Comparison of ENCODE assay signal across 9 cellular contexts in the genomic region with DNA sequence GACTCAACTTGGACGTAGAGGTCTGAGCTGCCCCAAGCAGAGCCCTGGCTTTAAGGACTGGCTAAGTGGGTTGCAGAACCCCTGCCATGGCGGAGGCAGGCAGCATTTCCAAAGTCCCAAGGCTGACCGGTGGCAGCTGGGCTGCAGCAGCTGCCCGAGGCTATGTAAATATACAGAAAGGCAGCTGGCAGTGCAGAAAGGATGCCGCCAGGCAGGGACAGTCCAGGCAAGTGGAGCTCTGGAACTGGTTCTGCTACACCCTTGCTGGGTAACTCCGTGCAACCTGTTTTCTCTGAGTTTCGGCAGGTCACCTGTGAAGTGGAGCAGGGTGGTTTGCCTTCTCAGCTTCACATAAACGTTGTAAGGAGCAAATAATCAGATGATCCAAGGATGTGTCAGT. TPM values are rescaled to one million over a fixed set of nuclear protein-coding genes. Genes with fewer than 3 reads are reported as not detected.
DNase-seq lines count a peak whose midpoint lies in the region; ATAC-seq, FAIRE-seq and TF ChIP-seq lines count a peak whose summit lies in the region.
"Had no signal": no experiment of that assay in that cellular context is flagged by ENCODE, and none has a peak within 500 bp of the region (broad histone marks: within the 10 kb centered on the region; RNA-seq: fewer than 3 reads in every experiment).

No MANE protein-coding gene starts in this region.

- H3K4me3 Mint-ChIP-seq in MCF 10A (ENCODE audit: unreplicated experiment) = no peak overlapping the region

- peak overlapping the region; percentile 16 for H3K18ac ChIP-seq in IMR-90 (ENCODE audit: low read depth, low read length)

- peak overlapping the region; percentile 63 for H3K14ac ChIP-seq in IMR-90 (replicated peaks; ENCODE audit: low read depth, low read length)

- peak overlapping the region; percentile 51; the same call in 1 of the 2 replicates for H3K23ac ChIP-seq in IMR-90 (ENCODE audit: low read depth, low read length)

- 27% methylated on average over 3 of the region's 8 CpGs; no CpG with 5 or more reads in 1 of the 2 experiments for WGBS in IMR-90 (ENCODE audit: extremely low coverage in 2 of 2, insufficient read length in 1 of 2), 2 experiments

- H3K4me1 ChIP-seq in IMR-90 (ENCODE audit: control insufficient read depth, insufficient read depth, low read length) (peaks cover 65% of the 10 kb centered on the region), Panc1 (ENCODE audit: control insufficient read depth, insufficient read depth, low read length) (peaks cover 100% of the 10 kb centered on the region)

- dilution Hi-C loops in IMR-90 (cut with HindIII; ENCODE audit: low sequenced_read_pairs, unreplicated experiment) = no loop called here

- no peak for TF ChIP-seq RAD21 in IMR-90 (IDR thresholded peaks at IDR 0.05; ENCODE audit: low read length)

- peak overlapping the region; percentile 11; the same call in 1 of the 2 replicates for H3K4me2 ChIP-seq in IMR-90 (ENCODE audit: low read depth, low read length)

- H2AK5ac ChIP-seq in IMR-90 (ENCODE audit: low read depth, low read length) = peak overlapping the region; percentile 56

- BruUV-seq in IMR-90 (replicated peaks; lab: Mats Ljungman, UMichigan) (no TSS peak), Panc1 (replicated peaks; lab: Mats Ljungman, UMichigan) (no TSS peak), MCF 10A (replicated peaks; lab: Mats Ljungman, UMichigan) (no TSS peak)

- H2BK15ac ChIP-seq in IMR-90 (ENCODE audit: low read depth, low read length) = no peak overlapping the region

- no peak overlapping the region for H3K4me3 ChIP-seq in IMR-90 (ENCODE audit: insufficient read depth, low read depth, low read length)
- H3K4me3 ChIP-seq in Panc1 (ENCODE audit: low read depth in 2 of 2, low read length in 2 of 2) = no peak overlapping the region
- H3K4me3 ChIP-seq in skin epidermis = no peak overlapping the region
- H3K4me3 ChIP-seq: SJSA1 had no signal

- H2BK5ac ChIP-seq in IMR-90 (ENCODE audit: low read depth, low read length, poor library complexity, severe bottlenecking) = peak overlapping the region; percentile 14

- H2AK9ac ChIP-seq in IMR-90 (replicated peaks; ENCODE audit: low read depth, low read length, poor library complexity) = peak overlapping the region; percentile 37

- TF ChIP-seq CTCF in IMR-90 (conservative IDR thresholded peaks at IDR 0.05; ENCODE audit: low read depth, low read length) = no peak
- TF ChIP-seq CTCF in Panc1 (IDR thresholded peaks at IDR 0.05) = no peak
- no peak for TF ChIP-seq CTCF in MCF 10A (IDR thresholded peaks at IDR 0.05; ENCODE audit: unreplicated experiment)

- no peaks in the 10 kb centered on the region for H3K9me3 Mint-ChIP-seq in MCF 10A (ENCODE audit: unreplicated experiment)

- TF ChIP-seq POLR2A in IMR-90 (IDR thresholded peaks at IDR 0.05; ENCODE audit: low read depth, low read length) (no peak), H54 (IDR thresholded peaks at IDR 0.05; ENCODE audit: low read depth, low read length) (no peak)

- intact Hi-C loops in IMR-90 (cut with micrococcal nuclease) = loop anchor here (5.0 kb wide), 1 partner anchor 46 kb away; no protein-coding TSS in a partner anchor
- intact Hi-C loops in Panc1 (cut with micrococcal nuclease; ENCODE audit: unreplicated experiment) = no loop called here
- intact Hi-C loops in MCF 10A (cut with micrococcal nuclease) = no loop called here

- H3K27ac ChIP-seq in IMR-90 (ENCODE audit: insufficient read depth, low read length) (peak overlapping the region; percentile 96; the same call in 1 of the 2 replicates), Panc1 (ENCODE audit: low read length) (peak overlapping the region; percentile 93), layer of hippocampus (ENCODE audit: low read depth, low read length) (peak overlapping the region; percentile 82), skin epidermis (peak overlapping the region in 12 of 21 experiments; percentile 19 to 74 (median 60))
- H3K27ac ChIP-seq: SJSA1 had no signal

- peak overlapping the region in 1 of 2 experiments; percentile 70; a peak in 2 of 4 replicates for H4K8ac ChIP-seq in IMR-90 (ENCODE audit: low read depth in 2 of 2, low read length in 2 of 2)

- FAIRE-seq in H54 (lab: Jason Lieb, UNC) = no peak

- no peaks in the 10 kb centered on the region for H3K27me3 Mint-ChIP-seq in MCF 10A (ENCODE audit: insufficient read depth, unreplicated experiment)

- peaks cover 65% of the 10 kb centered on the region for H3K4me1 Mint-ChIP-seq in MCF 10A (ENCODE audit: insufficient read depth, unreplicated experiment)

- no peak overlapping the region for H2AFZ ChIP-seq in IMR-90 (replicated peaks; ENCODE audit: low read length, poor library complexity)

- no peaks in the 10 kb centered on the region for H3K9me3 ChIP-seq in IMR-90 (ENCODE audit: control insufficient read depth, insufficient read depth, low read length)
- H3K9me3 ChIP-seq in Panc1 (ENCODE audit: control insufficient read depth, insufficient read depth, low read depth, low read length) = no peaks in the 10 kb centered on the region
- H3K9me3 ChIP-seq: SJSA1 had no signal

- no peak overlapping the region for H3K27ac Mint-ChIP-seq in MCF 10A (ENCODE audit: low read depth, unreplicated experiment)

- no peak overlapping the region for H4K5ac ChIP-seq in IMR-90 (ENCODE audit: low read depth, low read length)

- peaks cover 9% of the 10 kb centered on the region for H3K36me3 ChIP-seq in IMR-90 (ENCODE audit: control insufficient read depth, insufficient read depth, low read length)
- no peaks in the 10 kb centered on the region for H3K36me3 ChIP-seq in Panc1 (ENCODE audit: control insufficient read depth, insufficient read depth, low read length)

- CTCF ChIA-PET in IMR-90 (lab: Yijun Ruan, JAX) = interaction anchor here (1.5 kb wide), 1 partner anchor 14 kb away, joined by 4 read pairs; no protein-coding TSS in a partner anchor
- CTCF ChIA-PET in Panc1 (lab: Charles Lee) = no interaction called here
- CTCF ChIA-PET in MCF 10A (lab: Yijun Ruan, JAX) = interaction anchor here (0.9 to 5.7 kb wide), 4 partner anchors 9 to 45 kb away, joined by 3 to 48 read pairs (median 3); partner anchors contain the start of gene SHB

- H2BK120ac ChIP-seq in IMR-90 (ENCODE audit: low read depth, low read length) = peak overlapping the region; percentile 99

- peaks cover 45% of the 10 kb centered on the region for H3K9me1 ChIP-seq in IMR-90 (ENCODE audit: insufficient read depth, low read length)

- no peak for ATAC-seq in IMR-90 (ENCODE audit: low read depth)
- no peak for ATAC-seq in Panc1

- H3K36me3 Mint-ChIP-seq in MCF 10A (ENCODE audit: insufficient read depth, unreplicated experiment) = peaks cover 6% of the 10 kb centered on the region

- H4K20me1 ChIP-seq in IMR-90 (ENCODE audit: insufficient read depth, low read length) = peaks cover 35% of the 10 kb centered on the region

- H4K91ac ChIP-seq in IMR-90 (ENCODE audit: insufficient read depth, low read depth, low read length) = peak overlapping the region; percentile 27; the same call in 1 of the 2 replicates

- no peak overlapping the region for H3K56ac ChIP-seq in IMR-90 (ENCODE audit: extremely low read depth, insufficient read depth, low read length)

- no peak overlapping the region for H3K9ac ChIP-seq in IMR-90 (ENCODE audit: low read depth, low read length)

- peaks cover 39 to 83% of the 10 kb centered on the region in 2 experiments for H3K79me1 ChIP-seq in IMR-90 (ENCODE audit: low read depth in 1 of 2, low read length in 2 of 2)

- no peak for DNase-seq in IMR-90
- DNase-seq in Panc1 (ENCODE audit: low read depth, low spot score) = no peak
- no peak for DNase-seq in H54 (ENCODE audit: insufficient read length, low spot score)
- DNase-seq in MCF 10A (ENCODE audit: unreplicated experiment) = no peak
- no peak for DNase-seq in glomerular visceral epithelial cell (ENCODE audit: extremely low spot score)
- no peak for DNase-seq in H4 (ENCODE audit: low spot score)

- peak overlapping the region; percentile 49; the same call in 1 of the 2 replicates for H2BK20ac ChIP-seq in IMR-90 (ENCODE audit: low read depth, low read length)

- in situ Hi-C loops in IMR-90 (cut with MboI; ENCODE audit: low sequenced_read_pairs) = loop anchor here (5.0 kb wide), 1 partner anchor 39 kb away; no protein-coding TSS in a partner anchor
- in situ Hi-C loops in Panc1 (cut with HindIII; ENCODE audit: low pct_unique_long_range_greater_than_20kb, low sequenced_read_pairs) = no loop called here

- no peaks in the 10 kb centered on the region for H3K27me3 ChIP-seq in IMR-90 (ENCODE audit: control insufficient read depth, insufficient read depth, low read length)
- no peaks in the 10 kb centered on the region for H3K27me3 ChIP-seq in Panc1 (ENCODE audit: control insufficient read depth, insufficient read depth, low read length)
- no peaks in the 10 kb centered on the region for H3K27me3 ChIP-seq in layer of hippocampus (ENCODE audit: control insufficient read depth, insufficient read depth, low read length)
- H3K27me3 ChIP-seq: SJSA1 had no signal

- POLR2A ChIA-PET in IMR-90 (lab: Charles Lee; ENCODE audit: unreplicated experiment) = no interaction called here
- POLR2A ChIA-PET in Panc1 (lab: Charles Lee) = no interaction called here
- POLR2A ChIA-PET in MCF 10A (lab: Yijun Ruan, JAX) = interaction anchor here (0.9 to 5.6 kb wide), 6 partner anchors 15 to 48 kb away, joined by 3 to 57 read pairs (median 28); partner anchors contain the start of gene SHB

- H3K4ac ChIP-seq in IMR-90 (ENCODE audit: low read depth, low read length) = peak overlapping the region; percentile 100

TF ChIP-seq in IMR-90, 13 proteins besides CTCF, POLR2A, EP300 and RAD21 (continues in another document):
- TF ChIP-seq RFX5 (IDR thresholded peaks at IDR 0.05; ENCODE audit: low read depth, low read length) (no peak), MAFK (IDR thresholded peaks at IDR 0.05; ENCODE audit: low read depth, low read length) (no peak), BHLHE40 (IDR thresholded peaks at IDR 0.05; ENCODE audit: low read depth, low read length) (no peak), CHD1 (IDR thresholded peaks at IDR 0.05; ENCODE audit: low read depth, low read length) (no peak), MAZ (IDR thresholded peaks at IDR 0.05; ENCODE audit: borderline replicate concordance, low read depth, low read length) (no peak)
- TF ChIP-seq, protein P1, sequence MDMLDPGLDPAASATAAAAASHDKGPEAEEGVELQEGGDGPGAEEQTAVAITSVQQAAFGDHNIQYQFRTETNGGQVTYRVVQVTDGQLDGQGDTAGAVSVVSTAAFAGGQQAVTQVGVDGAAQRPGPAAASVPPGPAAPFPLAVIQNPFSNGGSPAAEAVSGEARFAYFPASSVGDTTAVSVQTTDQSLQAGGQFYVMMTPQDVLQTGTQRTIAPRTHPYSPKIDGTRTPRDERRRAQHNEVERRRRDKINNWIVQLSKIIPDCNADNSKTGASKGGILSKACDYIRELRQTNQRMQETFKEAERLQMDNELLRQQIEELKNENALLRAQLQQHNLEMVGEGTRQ (IDR thresholded peaks at IDR 0.05; ENCODE audit: low read depth, low read length) = no peak

RNA-seq across cellular contexts. Expression of gene SHB, which starts 46.0 kb away (rescaled TPM):
- 6.1 and 7.8 TPM in 2 replicates for total RNA-seq in IMR-90 (2012; rRNA removed)
- 20.4 and 22.9 TPM in 2 replicates for polyA plus RNA-seq in IMR-90 (2012; rRNA removed)
- 15.8 and 28.1 TPM in 2 replicates for polyA plus RNA-seq in IMR-90 (2012; cell fraction: cytosol; rRNA removed)
- polyA plus RNA-seq in IMR-90 (2012; cell fraction: nucleus; rRNA removed; ENCODE audit: low replicate concordance) = 36.9 and 39.5 TPM in 2 replicates
- total RNA-seq in Panc1 (2021; ENCODE audit: unreplicated experiment) = 59.9 TPM
- polyA plus RNA-seq in Panc1 (2012; ENCODE audit: insufficient read length) = 63.1 TPM
- 22.3 and 29.6 TPM in 2 replicates for total RNA-seq in MCF 10A (2022)
- total RNA-seq in H4 (2014; rRNA removed; shearing (Covaris generic)) = 8.7 and 10.1 TPM in 2 replicates
